ENCODE assay signal across 20 cellular contexts in genomic region chr10:51076442-51076841, GRCh38. TPM values are rescaled to one million over a fixed set of nuclear protein-coding genes. Genes with fewer than 3 reads are reported as not detected.
DNase-seq lines count a peak whose midpoint lies in the region; ATAC-seq, FAIRE-seq and TF ChIP-seq lines count a peak whose summit lies in the region.
"Had no signal": no experiment of that assay in that cellular context is flagged by ENCODE, and none has a peak within 500 bp of the region (broad histone marks: within the 10 kb centered on the region; RNA-seq: fewer than 3 reads in every experiment).

No MANE protein-coding gene starts in this region.

- H3K4me2 ChIP-seq in GM23338 (peak overlapping the region; percentile 79), smooth muscle cell (no peak overlapping the region)

- POLR2A ChIA-PET in WTC11 (lab: Charles Lee) = no interaction called here
- POLR2A ChIA-PET in naive thymus-derived CD8-positive, alpha-beta T cell (lab: Charles Lee) = no interaction called here

- intact Hi-C loops in pancreas (cut with DNase I) = no loop called here

- no peaks in the 10 kb centered on the region for H3K9me2 ChIP-seq in GM23338 (ENCODE audit: insufficient read depth)

- H3K9me3 Mint-ChIP-seq in GM23338 (no peaks in the 10 kb centered on the region), WTC11 (no peaks in the 10 kb centered on the region)
- H3K9me3 Mint-ChIP-seq in naive thymus-derived CD8-positive, alpha-beta T cell = peaks cover 0 to 6% (median 0%) of the 10 kb centered on the region in 9 donors
- H3K9me3 Mint-ChIP-seq: activated CD8-positive, alpha-beta T cell treated with anti-CD3 and anti-CD28 coated beads for 36 hours; IgD-negative memory B cell had no signal

- no peaks in the 10 kb centered on the region for H3F3A ChIP-seq in GM23338 (replicated peaks; ENCODE audit: low read depth)
- peaks cover 7% of the 10 kb centered on the region for H3F3A ChIP-seq in smooth muscle cell (ENCODE audit: low read depth)

- H3K9me3 ChIP-seq in smooth muscle cell (replicated peaks; ENCODE audit: low read depth) (no peaks in the 10 kb centered on the region), pancreas (no peaks in the 10 kb centered on the region)
- H3K9me3 ChIP-seq: left lung, upper lobe of left lung had no signal

- TF ChIP-seq CTCF in GM23338 (conservative IDR thresholded peaks at IDR 0.05; ENCODE audit: low read depth in 2 of 2) (no peak), WTC11 (IDR thresholded peaks at IDR 0.05) (no peak), smooth muscle cell (IDR thresholded peaks at IDR 0.05; ENCODE audit: borderline replicate concordance, insufficient read depth, poor library complexity, severe bottlenecking) (no peak), pancreas (IDR thresholded peaks at IDR 0.05) (no peak)

- CTCF ChIA-PET in WTC11 (lab: Charles Lee) = no interaction called here

- WGBS in smooth muscle cell (ENCODE audit: low lambda C conversion rate) = 56% methylated on average over 2 of the region's 2 CpGs
- 77 to 83% methylated on average over 2 of the region's 2 CpGs for WGBS in pancreas, 2 donors

- H4K20me1 ChIP-seq in GM23338 (replicated peaks; ENCODE audit: insufficient read depth) (no peaks in the 10 kb centered on the region), smooth muscle cell (ENCODE audit: low read depth) (peaks cover 38% of the 10 kb centered on the region)

- peaks cover 49% of the 10 kb centered on the region for H3K4me1 ChIP-seq in GM23338 (ENCODE audit: insufficient read depth)
- H3K4me1 ChIP-seq in smooth muscle cell (ENCODE audit: low read depth) = peaks cover 31% of the 10 kb centered on the region
- no peaks in the 10 kb centered on the region for H3K4me1 ChIP-seq in pancreas
- H3K4me1 ChIP-seq: left lung had no signal

- ATAC-seq in GM23338 = no peak
- ATAC-seq in WTC11 = no peak
- ATAC-seq in naive thymus-derived CD8-positive, alpha-beta T cell = no peak
- no peak for ATAC-seq in pancreas
- ATAC-seq: activated CD8-positive, alpha-beta T cell treated with anti-CD3 and anti-CD28 coated beads for 36 hours; left lung had no signal

- H3K27ac Mint-ChIP-seq in GM23338 = no peak overlapping the region
- H3K27ac Mint-ChIP-seq in WTC11 = no peak overlapping the region
- H3K27ac Mint-ChIP-seq in naive thymus-derived CD8-positive, alpha-beta T cell = no peak overlapping the region
- H3K27ac Mint-ChIP-seq: activated CD8-positive, alpha-beta T cell treated with anti-CD3 and anti-CD28 coated beads for 36 hours; IgD-negative memory B cell had no signal

- no peak for FAIRE-seq in pancreas (lab: Jason Lieb, UNC)
- FAIRE-seq: TTC549 had no signal

- peaks cover 39% of the 10 kb centered on the region for H3K79me2 ChIP-seq in GM23338 (replicated peaks; ENCODE audit: insufficient read depth)
- no peaks in the 10 kb centered on the region for H3K79me2 ChIP-seq in smooth muscle cell (ENCODE audit: low read depth)

- H3K36me3 ChIP-seq in GM23338 (ENCODE audit: insufficient read depth) (no peaks in the 10 kb centered on the region), smooth muscle cell (ENCODE audit: low read depth) (no peaks in the 10 kb centered on the region), pancreas (no peaks in the 10 kb centered on the region)
- H3K36me3 ChIP-seq: left lung, upper lobe of left lung had no signal

- H3K4me3 ChIP-seq in GM23338 = peak overlapping the region; percentile 74
- H3K4me3 ChIP-seq in smooth muscle cell = peak overlapping the region; percentile 67
- no peak overlapping the region for H3K4me3 ChIP-seq in pancreas
- H3K4me3 ChIP-seq: GM23248, SK-N-MC had no signal

- H3K36me3 Mint-ChIP-seq in GM23338 (ENCODE audit: low read depth) (no peaks in the 10 kb centered on the region), WTC11 (no peaks in the 10 kb centered on the region)
- peaks cover 0 to 1% (median 0%) of the 10 kb centered on the region in 3 donors for H3K36me3 Mint-ChIP-seq in naive thymus-derived CD8-positive, alpha-beta T cell
- H3K36me3 Mint-ChIP-seq: IgD-negative memory B cell had no signal

- H3K9ac ChIP-seq in smooth muscle cell (ENCODE audit: low read depth) = no peak overlapping the region
- H3K9ac ChIP-seq: GM23248 had no signal

- peaks cover 23% of the 10 kb centered on the region for H3K27me3 ChIP-seq in GM23338 (ENCODE audit: insufficient read depth)
- peaks cover 36% of the 10 kb centered on the region for H3K27me3 ChIP-seq in smooth muscle cell (ENCODE audit: low read depth)
- no peaks in the 10 kb centered on the region for H3K27me3 ChIP-seq in pancreas
- H3K27me3 ChIP-seq: upper lobe of left lung had no signal

- no peak overlapping the region for H2AFZ ChIP-seq in GM23338
- no peak overlapping the region for H2AFZ ChIP-seq in smooth muscle cell (ENCODE audit: low read depth)
- H2AFZ ChIP-seq: GM23248 had no signal

- no peak overlapping the region for H3K27ac ChIP-seq in GM23338 (ENCODE audit: low read depth)
- no peak overlapping the region for H3K27ac ChIP-seq in smooth muscle cell (ENCODE audit: low read depth)
- no peak overlapping the region for H3K27ac ChIP-seq in pancreas
- H3K27ac ChIP-seq: GM23248, left lung, SK-N-MC had no signal

- H3K4me1 Mint-ChIP-seq in GM23338 (peaks cover 53% of the 10 kb centered on the region), WTC11 (peaks cover 60% of the 10 kb centered on the region)
- peaks cover 6 to 19% (median 14%) of the 10 kb centered on the region in 4 donors for H3K4me1 Mint-ChIP-seq in naive thymus-derived CD8-positive, alpha-beta T cell

- H3K4me3 Mint-ChIP-seq in GM23338 (peak overlapping the region; percentile 90), WTC11 (peak overlapping the region; percentile 92)
- no peak overlapping the region for H3K4me3 Mint-ChIP-seq in naive thymus-derived CD8-positive, alpha-beta T cell
- H3K4me3 Mint-ChIP-seq: activated CD8-positive, alpha-beta T cell treated with anti-CD3 and anti-CD28 coated beads for 36 hours; IgD-negative memory B cell had no signal

- H3K27me3 Mint-ChIP-seq in GM23338 (ENCODE audit: insufficient read depth, low read depth, poor library complexity) (peaks cover 15% of the 10 kb centered on the region), WTC11 (ENCODE audit: low read depth) (peaks cover 17% of the 10 kb centered on the region)
- H3K27me3 Mint-ChIP-seq in naive thymus-derived CD8-positive, alpha-beta T cell = peaks cover 23 to 56% (median 43%) of the 10 kb centered on the region in 5 donors

- DNase-seq in GM23338 (ENCODE audit: low spot score) = no peak
- DNase-seq in WTC11 (ENCODE audit: low spot score) = no peak
- DNase-seq in left kidney (ENCODE audit: low read depth, low spot score) = peak; percentile 6
- no peak for DNase-seq in smooth muscle cell (lab: John Stamatoyannopoulos, UW; ENCODE audit: unreplicated experiment)
- DNase-seq in glomerular visceral epithelial cell (ENCODE audit: extremely low spot score) = no peak
- DNase-seq in Kasumi-1 (lab: John Stamatoyannopoulos, UW) = no peak
- no peak for DNase-seq in naive thymus-derived CD8-positive, alpha-beta T cell
- no peak for DNase-seq in pancreas
- DNase-seq: activated CD8-positive, alpha-beta T cell treated with anti-CD3 and anti-CD28 coated beads for 36 hours; COR-L47; GM23248; left lung; NCI-H2107; NCI-H526 treated with DMSO at 0.1 percent for 48 hours; OCI-M1; stimulated activated CD4-positive, alpha-beta T cell treated with anti-CD3 and anti-CD28 coated beads, Interleukin-4, amount 100 ng/mL, for 4 hours; upper lobe of left lung had no signal

TF ChIP-seq in WTC11, 78 proteins besides CTCF, POLR2A, EP300 and RAD21 (continues in another document):
- TF ChIP-seq ZNF121 (CRISPR knock-in tag; IDR thresholded peaks at IDR 0.05) (no peak), PREB (CRISPR knock-in tag; IDR thresholded peaks at IDR 0.05; ENCODE audit: borderline replicate concordance) (no peak), IRF2 (CRISPR knock-in tag; IDR thresholded peaks at IDR 0.05; ENCODE audit: borderline replicate concordance, low read depth) (no peak), ZNF138 (CRISPR knock-in tag; conservative IDR thresholded peaks at IDR 0.05) (no peak), NR2C2 (CRISPR knock-in tag; IDR thresholded peaks at IDR 0.05) (no peak), NFYB (CRISPR knock-in tag; conservative IDR thresholded peaks at IDR 0.05; ENCODE audit: low read depth) (no peak), AR (CRISPR knock-in tag; IDR thresholded peaks at IDR 0.05) (no peak)

RNA-seq across cellular contexts. Expression of gene PRKG1, which starts 2.2 kb away (rescaled TPM):
- 18.2 and 22.8 TPM in 2 replicates for total RNA-seq in GM23338 (2014; rRNA removed; shearing (Covaris generic))
- polyA plus RNA-seq in GM23338 (2016; fragmentation: Nextera tagmentation; extraction: Ambion mirVana) (17.3 and 21.1 TPM in 2 replicates), smooth muscle cell (5.4 and 7.2 TPM in 2 replicates), pancreas (1 to 10 TPM; 1.2 to 2.0 TPM)
- total RNA-seq in WTC11 (2021) (15.6 to 16.5 TPM (median 15.7 TPM) in 3 replicates), smooth muscle cell (13.4 and 22.0 TPM in 2 replicates), pancreas (1 to 10 TPM; 2.5 to 9.6 (median 3.5) TPM)
- total RNA-seq in naive thymus-derived CD8-positive, alpha-beta T cell = not detected
- not detected for polyA plus RNA-seq in naive thymus-derived CD8-positive, alpha-beta T cell
- total RNA-seq: activated CD8-positive, alpha-beta T cell treated with anti-CD3 and anti-CD28 coated beads for 36 hours had no signal

Comparison
In these comparisons a context has a peak if more than half of its experiments do, and no peak if none do; other contexts are left out.
1. H3K4me3 ChIP-seq: peak in GM23338 (single experiment) and smooth muscle cell (single experiment); none in pancreas (0 of 4).
2. H3K4me3 Mint-ChIP-seq: peak in GM23338 (single experiment) and WTC11 (single experiment); none in naive thymus-derived CD8-positive, alpha-beta T cell (0 of 10).